37 cellular contexts compared by ENCODE assay signal in the genomic region with DNA sequence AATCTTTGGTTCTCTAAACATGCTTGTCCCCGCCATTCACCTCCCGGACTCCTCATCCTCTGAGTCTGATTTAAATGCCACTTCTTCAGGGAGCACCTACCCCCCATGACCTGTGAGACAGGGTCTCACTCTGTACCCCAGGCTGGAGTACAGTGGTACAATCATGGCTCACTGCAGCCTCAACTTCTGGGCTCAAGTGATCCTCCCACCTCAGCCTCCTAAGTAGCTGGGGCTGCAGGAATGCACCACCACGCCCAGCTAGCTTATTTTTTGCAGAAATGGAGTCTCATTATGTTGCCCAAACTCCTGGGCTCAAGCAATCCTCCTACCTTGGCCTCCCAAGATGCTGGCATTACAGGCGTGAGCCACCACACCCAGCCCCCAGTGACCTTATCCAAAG. TPM values are rescaled to one million over a fixed set of nuclear protein-coding genes. Genes with fewer than 3 reads are reported as not detected.
"Had no signal": no experiment of that assay in that cellular context is flagged by ENCODE, and none has a peak within 500 bp of the region (broad histone marks: within the 10 kb centered on the region; RNA-seq: fewer than 3 reads in every experiment).

No MANE protein-coding gene starts in this region.

- H3K27me3 Mint-ChIP-seq: activated CD4-positive, alpha-beta memory T cell treated with anti-CD3 and anti-CD28 coated beads, Interleukin-2, amount 10 ng/mL, durations not matched to agents 7 days and 5 days; activated CD4-positive, alpha-beta T cell treated with anti-CD3 and anti-CD28 coated beads for 36 hours; activated CD4-positive, alpha-beta T cell treated with anti-CD3 and anti-CD28 coated beads, Interleukin-2, amount 10 ng/mL, durations not matched to agents 7 days and 5 days; activated naive CD4-positive, alpha-beta T cell treated with anti-CD3 and anti-CD28 coated beads, Interleukin-2, amount 10 ng/mL, durations not matched to agents 7 days and 5 days; activated naive CD4-positive, alpha-beta T cell treated with anti-CD3 and anti-CD28 coated beads, Interleukin-2, amount 50 U/mL, for 24 hours; activated naive CD8-positive, alpha-beta T cell; activated naive CD8-positive, alpha-beta T cell treated with anti-CD3 and anti-CD28 coated beads, Interleukin-2, amount 10 ng/mL, durations not matched to agents 7 days and 5 days; activated naive CD8-positive, alpha-beta T cell treated with anti-CD3 and anti-CD28 coated beads, Interleukin-2, amount 50 U/mL, for 24 hours; activated T-cell treated with anti-CD3 and anti-CD28 coated beads, Interleukin-2, amount 50 U/mL, for 24 hours; brain had no signal

- H3K36me3 Mint-ChIP-seq: activated CD8-positive, alpha-beta memory T cell treated with anti-CD3 and anti-CD28 coated beads, Interleukin-2, amount 10 ng/mL, durations not matched to agents 7 days and 5 days; activated naive CD4-positive, alpha-beta T cell treated with anti-CD3 and anti-CD28 coated beads, Interleukin-2, amount 10 ng/mL, durations not matched to agents 7 days and 5 days; activated naive CD4-positive, alpha-beta T cell treated with anti-CD3 and anti-CD28 coated beads, Interleukin-2, amount 50 U/mL, for 24 hours; activated naive CD8-positive, alpha-beta T cell; activated naive CD8-positive, alpha-beta T cell treated with anti-CD3 and anti-CD28 coated beads, Interleukin-2, amount 10 ng/mL, durations not matched to agents 7 days and 5 days; brain had no signal

- H3K27ac Mint-ChIP-seq: activated CD4-positive, alpha-beta memory T cell treated with anti-CD3 and anti-CD28 coated beads, Interleukin-2, amount 10 ng/mL, durations not matched to agents 7 days and 5 days; activated CD4-positive, alpha-beta T cell treated with anti-CD3 and anti-CD28 coated beads for 36 hours; activated CD4-positive, alpha-beta T cell treated with anti-CD3 and anti-CD28 coated beads, Interleukin-2, amount 10 ng/mL, durations not matched to agents 7 days and 5 days; activated CD8-positive, alpha-beta memory T cell treated with anti-CD3 and anti-CD28 coated beads, Interleukin-2, amount 10 ng/mL, durations not matched to agents 7 days and 5 days; activated CD8-positive, alpha-beta T cell treated with anti-CD3 and anti-CD28 coated beads, Interleukin-2, amount 10 ng/mL, durations not matched to agents 7 days and 5 days; activated naive CD4-positive, alpha-beta T cell treated with anti-CD3 and anti-CD28 coated beads, Interleukin-2, amount 10 ng/mL, durations not matched to agents 7 days and 5 days; activated naive CD4-positive, alpha-beta T cell treated with anti-CD3 and anti-CD28 coated beads, Interleukin-2, amount 50 U/mL, for 24 hours; activated naive CD8-positive, alpha-beta T cell; activated naive CD8-positive, alpha-beta T cell treated with anti-CD3 and anti-CD28 coated beads, Interleukin-2, amount 10 ng/mL, durations not matched to agents 7 days and 5 days; activated naive CD8-positive, alpha-beta T cell treated with anti-CD3 and anti-CD28 coated beads, Interleukin-2, amount 50 U/mL, for 24 hours; activated T-cell treated with anti-CD3 and anti-CD28 coated beads, Interleukin-2, amount 50 U/mL, for 24 hours; activated T-helper 2 cell treated with anti-CD3 and anti-CD28 coated beads, Interferon-gamma antibody, Interleukin-2, Interleukin-4, amounts not matched to agents 10 μg/mL and 5 μg/mL and 100 μg/mL, durations not matched to agents 14 hours and 24 hours and 36 hours; T-helper 1 cell treated with Interleukin-12 subunit alpha and Interleukin-12 subunit beta and Interleukin-4 antibody, amounts not matched to agents 30 μg/mL and 1 μg/mL, for 36 hours; T-helper 2 cell treated with Interferon-gamma antibody and Interleukin-4, amounts not matched to agents 5 μg/mL and 100 μg/mL, for 36 hours had no signal

- ATAC-seq: activated CD4-positive, alpha-beta T cell treated with anti-CD3 and anti-CD28 coated beads for 36 hours; activated CD4-positive, CD25-positive, alpha-beta regulatory T cell treated with anti-CD3 and anti-CD28 coated beads, Interleukin-2, amount 50 U/mL, for 24 hours; activated CD8-positive, alpha-beta memory T cell treated with anti-CD3 and anti-CD28 coated beads, Interleukin-2, amount 10 ng/mL, durations not matched to agents 7 days and 5 days; activated CD8-positive, alpha-beta T cell treated with anti-CD3 and anti-CD28 coated beads, Interleukin-2, amount 10 ng/mL, durations not matched to agents 7 days and 5 days; activated naive CD8-positive, alpha-beta T cell treated with anti-CD3 and anti-CD28 coated beads, Interleukin-2, amount 50 U/mL, for 24 hours had no signal

- H3K4me3 Mint-ChIP-seq: activated CD4-positive, alpha-beta memory T cell treated with anti-CD3 and anti-CD28 coated beads, Interleukin-2, amount 10 ng/mL, durations not matched to agents 7 days and 5 days; activated CD4-positive, alpha-beta T cell treated with anti-CD3 and anti-CD28 coated beads for 36 hours; activated CD4-positive, alpha-beta T cell treated with anti-CD3 and anti-CD28 coated beads, Interleukin-2, amount 10 ng/mL, durations not matched to agents 7 days and 5 days; activated CD8-positive, alpha-beta memory T cell treated with anti-CD3 and anti-CD28 coated beads, Interleukin-2, amount 10 ng/mL, durations not matched to agents 7 days and 5 days; activated CD8-positive, alpha-beta T cell treated with anti-CD3 and anti-CD28 coated beads, Interleukin-2, amount 10 ng/mL, durations not matched to agents 7 days and 5 days; activated naive CD4-positive, alpha-beta T cell treated with anti-CD3 and anti-CD28 coated beads, Interleukin-2, amount 10 ng/mL, durations not matched to agents 7 days and 5 days; activated naive CD4-positive, alpha-beta T cell treated with anti-CD3 and anti-CD28 coated beads, Interleukin-2, amount 50 U/mL, for 24 hours; activated naive CD8-positive, alpha-beta T cell; activated naive CD8-positive, alpha-beta T cell treated with anti-CD3 and anti-CD28 coated beads, Interleukin-2, amount 10 ng/mL, durations not matched to agents 7 days and 5 days; activated naive CD8-positive, alpha-beta T cell treated with anti-CD3 and anti-CD28 coated beads, Interleukin-2, amount 50 U/mL, for 24 hours; activated T-cell treated with anti-CD3 and anti-CD28 coated beads, Interleukin-2, amount 50 U/mL, for 24 hours; brain; central memory CD8-positive, alpha-beta T cell; T-helper 1 cell treated with Interleukin-12 subunit alpha and Interleukin-12 subunit beta and Interleukin-4 antibody, amounts not matched to agents 30 μg/mL and 1 μg/mL, for 36 hours; T-helper 2 cell treated with Interferon-gamma antibody and Interleukin-4, amounts not matched to agents 5 μg/mL and 100 μg/mL, for 36 hours had no signal

- H3K4me1 Mint-ChIP-seq: activated CD4-positive, alpha-beta memory T cell treated with anti-CD3 and anti-CD28 coated beads, Interleukin-2, amount 10 ng/mL, durations not matched to agents 7 days and 5 days; activated CD4-positive, alpha-beta T cell treated with anti-CD3 and anti-CD28 coated beads for 36 hours; activated CD4-positive, alpha-beta T cell treated with anti-CD3 and anti-CD28 coated beads, Interleukin-2, amount 10 ng/mL, durations not matched to agents 7 days and 5 days; activated CD8-positive, alpha-beta memory T cell treated with anti-CD3 and anti-CD28 coated beads, Interleukin-2, amount 10 ng/mL, durations not matched to agents 7 days and 5 days; activated naive CD4-positive, alpha-beta T cell treated with anti-CD3 and anti-CD28 coated beads, Interleukin-2, amount 10 ng/mL, durations not matched to agents 7 days and 5 days; activated naive CD4-positive, alpha-beta T cell treated with anti-CD3 and anti-CD28 coated beads, Interleukin-2, amount 50 U/mL, for 24 hours; activated naive CD8-positive, alpha-beta T cell treated with anti-CD3 and anti-CD28 coated beads, Interleukin-2, amount 10 ng/mL, durations not matched to agents 7 days and 5 days; activated naive CD8-positive, alpha-beta T cell treated with anti-CD3 and anti-CD28 coated beads, Interleukin-2, amount 50 U/mL, for 24 hours; central memory CD8-positive, alpha-beta T cell had no signal

- H3K9me3 Mint-ChIP-seq: activated CD4-positive, alpha-beta memory T cell treated with anti-CD3 and anti-CD28 coated beads, Interleukin-2, amount 10 ng/mL, durations not matched to agents 7 days and 5 days; activated CD4-positive, alpha-beta T cell treated with anti-CD3 and anti-CD28 coated beads, Interleukin-2, amount 10 ng/mL, durations not matched to agents 7 days and 5 days; activated naive CD4-positive, alpha-beta T cell treated with anti-CD3 and anti-CD28 coated beads, Interleukin-2, amount 10 ng/mL, durations not matched to agents 7 days and 5 days; activated naive CD4-positive, alpha-beta T cell treated with anti-CD3 and anti-CD28 coated beads, Interleukin-2, amount 50 U/mL, for 24 hours; activated naive CD8-positive, alpha-beta T cell treated with anti-CD3 and anti-CD28 coated beads, Interleukin-2, amount 10 ng/mL, durations not matched to agents 7 days and 5 days; activated naive CD8-positive, alpha-beta T cell treated with anti-CD3 and anti-CD28 coated beads, Interleukin-2, amount 50 U/mL, for 24 hours; activated T-cell treated with anti-CD3 and anti-CD28 coated beads, Interleukin-2, amount 50 U/mL, for 24 hours; activated T-helper 2 cell treated with anti-CD3 and anti-CD28 coated beads, Interferon-gamma antibody, Interleukin-2, Interleukin-4, amounts not matched to agents 10 μg/mL and 5 μg/mL and 100 μg/mL, durations not matched to agents 14 hours and 24 hours and 36 hours; central memory CD8-positive, alpha-beta T cell; T-helper 1 cell treated with Interleukin-12 subunit alpha and Interleukin-12 subunit beta and Interleukin-4 antibody, amounts not matched to agents 30 μg/mL and 1 μg/mL, for 36 hours; T-helper 2 cell treated with Interferon-gamma antibody and Interleukin-4, amounts not matched to agents 5 μg/mL and 100 μg/mL, for 36 hours had no signal

- DNase-seq: activated CD4-positive, alpha-beta memory T cell treated with anti-CD3 and anti-CD28 coated beads, Interleukin-2, amount 10 ng/mL, durations not matched to agents 7 days and 5 days; activated CD4-positive, alpha-beta T cell treated with anti-CD3 and anti-CD28 coated beads for 1 hour; activated CD4-positive, alpha-beta T cell treated with anti-CD3 and anti-CD28 coated beads for 36 hours; activated CD4-positive, alpha-beta T cell treated with anti-CD3 and anti-CD28 coated beads for 48 hours; activated CD4-positive, alpha-beta T cell treated with anti-CD3 and anti-CD28 coated beads, Interleukin-2, amount 10 ng/mL, durations not matched to agents 7 days and 5 days; activated CD4-positive, alpha-beta T cell treated with anti-CD3 and anti-CD28 coated beads, Interleukin-2, amount 50 U/mL, for 48 hours; activated CD4-positive, CD25-positive, alpha-beta regulatory T cell; activated CD8-positive, alpha-beta memory T cell treated with anti-CD3 and anti-CD28 coated beads for 24 hours; activated CD8-positive, alpha-beta memory T cell treated with anti-CD3 and anti-CD28 coated beads, Interleukin-2, amount 10 ng/mL, durations not matched to agents 7 days and 5 days; activated CD8-positive, alpha-beta memory T cell treated with anti-CD3 and anti-CD28 coated beads, Interleukin-2, amount 50 U/mL, for 48 hours; activated CD8-positive, alpha-beta T cell treated with anti-CD3 and anti-CD28 coated beads, Interleukin-2, amount 10 ng/mL, durations not matched to agents 7 days and 5 days; activated effector memory CD4-positive, alpha-beta T cell treated with Interleukin-2 at 50 U/mL for 16 hours; activated gamma-delta T cell; activated naive CD4-positive, alpha-beta T cell treated with anti-CD3 and anti-CD28 coated beads, Interleukin-2, amount 10 ng/mL, durations not matched to agents 7 days and 5 days; activated naive CD4-positive, alpha-beta T cell treated with Interleukin-2 at 50 U/mL for 16 hours; activated naive CD8-positive, alpha-beta T cell treated with anti-CD3 and anti-CD28 coated beads, Interleukin-2, amount 10 ng/mL, durations not matched to agents 7 days and 5 days; activated naive CD8-positive, alpha-beta T cell treated with anti-CD3 and anti-CD28 coated beads, Interleukin-2, amount 50 U/mL, for 24 hours; activated T-cell treated with anti-CD3 and anti-CD28 coated beads, Interleukin-2, amount 50 U/mL, for 24 hours; activated T-cell treated with anti-CD3 and anti-CD28 coated beads, Interleukin-2, amount 50 U/mL, for 48 hours; amygdala; anterior cingulate cortex; caudate nucleus; cerebellar nuclear complex; T-helper 1 cell; T-helper 2 cell; T-helper 9 cell had no signal

RNA-seq across cellular contexts. Expression of a gene that starts 12.8 kb away (rescaled TPM):
- total RNA-seq: activated CD4-positive, alpha-beta memory T cell treated with anti-CD3 and anti-CD28 coated beads, Interleukin-2, amount 10 ng/mL, durations not matched to agents 7 days and 5 days; activated CD4-positive, alpha-beta T cell treated with anti-CD3 and anti-CD28 coated beads for 36 hours; activated CD4-positive, alpha-beta T cell treated with anti-CD3 and anti-CD28 coated beads, Interleukin-2, amount 10 ng/mL, durations not matched to agents 7 days and 5 days; activated CD8-positive, alpha-beta memory T cell treated with anti-CD3 and anti-CD28 coated beads, Interleukin-2, amount 10 ng/mL, durations not matched to agents 7 days and 5 days; activated CD8-positive, alpha-beta T cell treated with anti-CD3 and anti-CD28 coated beads, Interleukin-2, amount 10 ng/mL, durations not matched to agents 7 days and 5 days; activated naive CD8-positive, alpha-beta T cell treated with anti-CD3 and anti-CD28 coated beads, Interleukin-2, amount 10 ng/mL, durations not matched to agents 7 days and 5 days; activated T-helper 2 cell treated with anti-CD3 and anti-CD28 coated beads, Interferon-gamma antibody, Interleukin-2, Interleukin-4, amounts not matched to agents 10 μg/mL and 5 μg/mL and 100 μg/mL, durations not matched to agents 14 hours and 24 hours and 36 hours; ascending aorta; bronchial epithelial cell; cardiac muscle cell had no signal
